ENCODE assay signal across 8 cellular contexts in genomic region chr4:4386296-4386735, GRCh38. TPM values are rescaled to one million over a fixed set of nuclear protein-coding genes. Genes with fewer than 3 reads are reported as not detected.
DNase-seq lines count a peak whose midpoint lies in the region; ATAC-seq and TF ChIP-seq lines count a peak whose summit lies in the region.

No MANE protein-coding gene starts in this region.

- H3K27ac ChIP-seq in heart left ventricle, result peak overlapping the region in 1 of 12 donors; percentile 41
- no peak overlapping the region for H3K27ac ChIP-seq in gastrocnemius medialis

- 1 to 2% (median 1%) methylated on average over 29 to 36 of the region's 36 CpGs for WGBS in heart left ventricle, 4 donors

- H3K4me3 ChIP-seq in heart left ventricle (peak overlapping the region; percentile 36 to 62 (median 53)), gastrocnemius medialis (peak overlapping the region; percentile 35 to 56 (median 40))

- peak overlapping the region; percentile 71 for H3K4me3 Mint-ChIP-seq in activated T-cell treated with anti-CD3 and anti-CD28 coated beads, Interleukin-2, amount 50 U/mL, for 24 hours

- DNase-seq in activated T-cell treated with anti-CD3 and anti-CD28 coated beads, Interleukin-2, amount 50 U/mL, for 24 hours, result peak; percentile 38
- DNase-seq in activated T-cell treated with anti-CD3 and anti-CD28 coated beads, Interleukin-2, amount 50 U/mL, for 1 hour, result no peak
- DNase-seq in activated CD4-positive, alpha-beta T cell treated with anti-CD3 and anti-CD28 coated beads, Interleukin-2, amount 50 U/mL, for 48 hours, result peak; percentile 41 to 47
- no peak for DNase-seq in heart left ventricle
- DNase-seq in gastrocnemius medialis, result no peak
- DNase-seq in mucosa of gallbladder (ENCODE audit: low spot score), result no peak

- ATAC-seq in heart left ventricle (peak in 3 of 4 donors; percentile 16 to 23 (median 16)), gastrocnemius medialis (no peak), GM19395 (IDR thresholded peaks at IDR 0.05; ENCODE audit: unreplicated experiment) (no peak), GM21423 (IDR thresholded peaks at IDR 0.05; ENCODE audit: unreplicated experiment) (no peak)

- no peak overlapping the region for H3K27ac Mint-ChIP-seq in activated T-cell treated with anti-CD3 and anti-CD28 coated beads, Interleukin-2, amount 50 U/mL, for 24 hours

- H3K4me1 ChIP-seq in heart left ventricle, result peaks cover 0 to 55% (median 16%) of the 10 kb centered on the region in 12 donors
- H3K4me1 ChIP-seq in gastrocnemius medialis, result peaks cover 8 to 13% of the 10 kb centered on the region in 2 donors

- TF ChIP-seq POLR2A in heart left ventricle (IDR thresholded peaks at IDR 0.05), result no peak
- TF ChIP-seq POLR2A in gastrocnemius medialis (IDR thresholded peaks at IDR 0.05), result no peak

- H3K9me3 ChIP-seq in heart left ventricle (no peaks in the 10 kb centered on the region), gastrocnemius medialis (no peaks in the 10 kb centered on the region)

- no peaks in the 10 kb centered on the region for H3K36me3 Mint-ChIP-seq in activated T-cell treated with anti-CD3 and anti-CD28 coated beads, Interleukin-2, amount 50 U/mL, for 24 hours (ENCODE audit: low read depth)

- H3K9me3 Mint-ChIP-seq in activated T-cell treated with anti-CD3 and anti-CD28 coated beads, Interleukin-2, amount 50 U/mL, for 24 hours, result no peaks in the 10 kb centered on the region

- TF ChIP-seq CTCF in heart left ventricle (IDR thresholded peaks at IDR 0.05) (no peak), gastrocnemius medialis (IDR thresholded peaks at IDR 0.05 in 4 of 5, conservative IDR thresholded peaks at IDR 0.05 in 1 of 5) (no peak)

- no peaks in the 10 kb centered on the region for H3K36me3 ChIP-seq in heart left ventricle
- no peaks in the 10 kb centered on the region for H3K36me3 ChIP-seq in gastrocnemius medialis

- intact Hi-C loops in heart left ventricle (cut with DNase I), result no loop called here
- intact Hi-C loops in gastrocnemius medialis (cut with DNase I; ENCODE audit: low total_unique reads), result no loop called here

- in situ Hi-C loops in gastrocnemius medialis (cut with MboI; ENCODE audit: low sequenced_read_pairs in 4 of 4), result no loop called here

- peaks cover 56% of the 10 kb centered on the region for H3K27me3 Mint-ChIP-seq in activated T-cell treated with anti-CD3 and anti-CD28 coated beads, Interleukin-2, amount 50 U/mL, for 24 hours

- peaks cover 10% of the 10 kb centered on the region for H3K4me1 Mint-ChIP-seq in activated T-cell treated with anti-CD3 and anti-CD28 coated beads, Interleukin-2, amount 50 U/mL, for 24 hours (ENCODE audit: low read depth)

- H3K27me3 ChIP-seq in heart left ventricle, result peaks cover 0 to 64% (median 36%) of the 10 kb centered on the region in 9 donors
- H3K27me3 ChIP-seq in gastrocnemius medialis, result peaks cover 39 to 54% (median 53%) of the 10 kb centered on the region in 3 donors

RNA-seq across cellular contexts. Expression of gene NSG1, which starts 0.6 kb away (rescaled TPM):
- 10 to 100 TPM in 2 of 9 donors, 1 to 10 TPM in 7; 2.1 to 19.7 (median 3.4) TPM for total RNA-seq in heart left ventricle
- polyA plus RNA-seq in heart left ventricle, result 1 to 10 TPM; 3.2 to 4.8 TPM
- total RNA-seq in gastrocnemius medialis, result under 1 TPM in 1 of 4 donors, not detected in 3; 0.13 TPM
- 1.6 TPM for total RNA-seq in mucosa of gallbladder

Comparison
In these comparisons a context has a peak if more than half of its experiments do, and no peak if none do; other contexts are left out.
1. DNase-seq: peak in activated T-cell treated with anti-CD3 and anti-CD28 coated beads, Interleukin-2, amount 50 U/mL, for 24 hours (single experiment) and activated CD4-positive, alpha-beta T cell treated with anti-CD3 and anti-CD28 coated beads, Interleukin-2, amount 50 U/mL, for 48 hours (2 of 2); none in activated T-cell treated with anti-CD3 and anti-CD28 coated beads, Interleukin-2, amount 50 U/mL, for 1 hour (single experiment), heart left ventricle (0 of 5), gastrocnemius medialis (0 of 2) and mucosa of gallbladder (single experiment).
2. ATAC-seq: peak in heart left ventricle (3 of 4); none in gastrocnemius medialis (0 of 2), GM19395 (single experiment) and GM21423 (single experiment).